Comparison of ENCODE assay signal across 8 cellular contexts in genomic region chr6:106334646-106335448, GRCh38. TPM values are rescaled to one million over a fixed set of nuclear protein-coding genes. Genes with fewer than 3 reads are reported as not detected.
DNase-seq lines count a peak whose midpoint lies in the region; ATAC-seq, FAIRE-seq and TF ChIP-seq lines count a peak whose summit lies in the region.

No MANE protein-coding gene starts in this region.

- 50% methylated on average over 5 of the region's 5 CpGs; no CpG with 5 or more reads in 1 of the 2 experiments for WGBS in H1 (ENCODE audit: extremely low coverage in 1 of 2, insufficient coverage in 1 of 2, insufficient read length in 1 of 2, insufficient replicate concordance in 2 of 2, low coverage in 1 of 2, low lambda C conversion rate in 2 of 2, missing lambda C conversion rate in 1 of 2), 2 experiments

- H4K8ac ChIP-seq in H1 (ENCODE audit: extremely low read depth, insufficient read depth, low read length), result no peak overlapping the region

- H2BK20ac ChIP-seq in H1 (ENCODE audit: low read length), result no peak overlapping the region

- peak; percentile 83 to 87 for TF ChIP-seq RAD21 in H1 (IDR thresholded peaks at IDR 0.05 in 1 of 2, conservative IDR thresholded peaks at IDR 0.05 in 1 of 2; ENCODE audit: low read depth in 2 of 2, low read length in 2 of 2)

- H2BK15ac ChIP-seq in H1 (ENCODE audit: low read length), result no peak overlapping the region

- H4K5ac ChIP-seq in H1 (ENCODE audit: insufficient read length, low read depth, low read length), result no peak overlapping the region

- H3K4me3 ChIP-seq in H7 (ENCODE audit: insufficient read depth, low read depth, low read length) (no peak overlapping the region), H1 (ENCODE audit: extremely low read depth in 1 of 4, insufficient read depth in 2 of 4, low read depth in 3 of 4, low read length in 4 of 4) (no peak overlapping the region), tibial artery (no peak overlapping the region)

- H3K23ac ChIP-seq in H1 (ENCODE audit: insufficient read length), result no peak overlapping the region

- intact Hi-C loops in tibial artery (cut with DNase I; ENCODE audit: low total_unique reads), result loop anchor here (10.0 kb wide), 1 partner anchor 230 kb away; no protein-coding TSS in a partner anchor

- no peak overlapping the region for H3K4me2 ChIP-seq in H1 (ENCODE audit: insufficient read depth in 1 of 2, low read depth in 2 of 2, low read length in 2 of 2)

- in situ Hi-C loops in Caki2 (cut with HindIII; ENCODE audit: low pct_unique_long_range_greater_than_20kb, low sequenced_read_pairs), result no loop called here

- H3K4ac ChIP-seq in H1 (replicated peaks; ENCODE audit: insufficient read length, low read depth, low read length), result no peak overlapping the region

- peak; percentile 37 to 68 (median 60) for TF ChIP-seq CTCF in H1 (IDR thresholded peaks at IDR 0.05; ENCODE audit: control extremely low read depth in 1 of 3, insufficient read depth in 1 of 3, low read depth in 1 of 3, low read length in 3 of 3)
- peak; percentile 37 to 58 for TF ChIP-seq CTCF in tibial artery (IDR thresholded peaks at IDR 0.05)

- TF ChIP-seq EP300 in H1 (IDR thresholded peaks at IDR 0.05; ENCODE audit: borderline replicate concordance in 1 of 2, low read depth in 2 of 2, low read length in 2 of 2), result no peak

- H3K27ac ChIP-seq in H1 (ENCODE audit: low read depth, low read length), result no peak overlapping the region
- no peak overlapping the region for H3K27ac ChIP-seq in tibial artery

- FAIRE-seq in H1 (lab: Jason Lieb, UNC), result peak; percentile 80

- H3K9me3 ChIP-seq in H1 (ENCODE audit: insufficient read depth in 2 of 2, low read depth in 1 of 2, low read length in 1 of 2), result no peaks in the 10 kb centered on the region; a peak in 1 of 4 replicates
- no peaks in the 10 kb centered on the region for H3K9me3 ChIP-seq in tibial artery

- DNase-seq in Caki2 (ENCODE audit: low read depth), result peak; percentile 41
- DNase-seq in H7, result peak; percentile 59
- DNase-seq in NCI-H460 (ENCODE audit: extremely low read depth, low read depth), result peak; percentile 34
- DNase-seq in activated CD4-positive, alpha-beta T cell treated with anti-CD3 and anti-CD28 coated beads, Interleukin-2, amount 50 U/mL, for 48 hours, result peak; percentile 41 to 48
- peak; percentile 23 to 52 for DNase-seq in H1 (ENCODE audit: low read depth in 1 of 2, low spot score in 2 of 2)
- DNase-seq in midbrain (lab: John Stamatoyannopoulos, UW), result peak; percentile 30
- no peak for DNase-seq in tibial artery

- no peak overlapping the region for H2BK5ac ChIP-seq in H1 (ENCODE audit: low read depth, low read length)

- no peak for TF ChIP-seq POLR2A in H1 (IDR thresholded peaks at IDR 0.05; ENCODE audit: control extremely low read depth in 1 of 2, low read depth in 2 of 2, low read length in 2 of 2)

- H2BK12ac ChIP-seq in H1 (ENCODE audit: low read depth, low read length), result no peak overlapping the region

- CTCF ChIA-PET in H1 (lab: Charles Lee; ENCODE audit: partially characterized antibody), result interaction anchor here (0.5 to 3.3 kb wide), 30 partner anchors 9 to 1863 kb away, joined by 3 to 22 read pairs (median 3); partner anchors contain the start of genes ATG5, CRYBG1 and MTRES1

- POLR2A ChIA-PET in H1 (lab: Charles Lee; ENCODE audit: partially characterized antibody), result interaction anchor here (1.2 kb wide), 2 partner anchors 9 to 232 kb away, joined by 3 to 7 read pairs; partner anchors contain the start of gene ATG5

- H3K36me3 ChIP-seq in H7 (replicated peaks; ENCODE audit: control insufficient read depth, insufficient read depth, low read length) (no peaks in the 10 kb centered on the region), H1 (ENCODE audit: control insufficient read depth in 2 of 4, insufficient read depth in 4 of 4, low read length in 3 of 4) (no peaks in the 10 kb centered on the region), tibial artery (no peaks in the 10 kb centered on the region)

- no peak overlapping the region for H3K18ac ChIP-seq in H1 (ENCODE audit: extremely low read depth, low read length)

- no peak overlapping the region for H3K14ac ChIP-seq in H1 (ENCODE audit: insufficient read length)

- H3K27me3 ChIP-seq in H7 (ENCODE audit: control insufficient read depth, insufficient read depth, low read length) (no peaks in the 10 kb centered on the region), H1 (replicated peaks in 1 of 4; ENCODE audit: control insufficient read depth in 3 of 4, extremely low read depth in 1 of 4, insufficient read depth in 3 of 4, low read length in 3 of 4) (no peaks in the 10 kb centered on the region), tibial artery (peaks cover 0 to 1% of the 10 kb centered on the region in 2 donors)

- no peaks in the 10 kb centered on the region for H3K23me2 ChIP-seq in H1 (ENCODE audit: low read depth, low read length)

- H3K9ac ChIP-seq in H1 (replicated peaks in 1 of 4; ENCODE audit: extremely low read depth in 1 of 4, low read depth in 3 of 4, low read length in 3 of 4), result no peak overlapping the region

- no peak overlapping the region for H3K56ac ChIP-seq in H1 (replicated peaks; ENCODE audit: insufficient read length, low read depth, low read length)

- no peak overlapping the region for H2AFZ ChIP-seq in H1 (ENCODE audit: low read length)

- H3K79me2 ChIP-seq in H1 (ENCODE audit: control insufficient read depth in 1 of 2, insufficient read depth in 2 of 2, low read length in 2 of 2), result no peaks in the 10 kb centered on the region

- H2BK120ac ChIP-seq in H1 (replicated peaks; ENCODE audit: low read depth, low read length), result no peak overlapping the region

- no peak overlapping the region for H4K91ac ChIP-seq in H1 (replicated peaks; ENCODE audit: insufficient read length, low read length)

- H3K4me1 ChIP-seq in H1 (replicated peaks in 1 of 4; ENCODE audit: control insufficient read depth in 3 of 4, insufficient read depth in 4 of 4, low read length in 3 of 4) (no peaks in the 10 kb centered on the region), tibial artery (no peaks in the 10 kb centered on the region)

- no peak for ATAC-seq in HG03432 (IDR thresholded peaks at IDR 0.05; ENCODE audit: unreplicated experiment)

- H4K20me1 ChIP-seq in H1 (replicated peaks in 1 of 2; ENCODE audit: control insufficient read depth in 1 of 2, insufficient read depth in 2 of 2, low read length in 2 of 2), result no peaks in the 10 kb centered on the region

- H2AK5ac ChIP-seq in H1 (ENCODE audit: low read depth, low read length), result no peak overlapping the region

- no peaks in the 10 kb centered on the region for H3K79me1 ChIP-seq in H1 (ENCODE audit: low read depth, low read length)

TF ChIP-seq in H1, 55 proteins besides CTCF, POLR2A, EP300 and RAD21 (continues in another document):
- no peak for TF ChIP-seq YY1 (IDR thresholded peaks at IDR 0.05; ENCODE audit: low read depth, low read length)
- TF ChIP-seq KDM5A (IDR thresholded peaks at IDR 0.05; ENCODE audit: low read length), result no peak
- no peak for TF ChIP-seq CBX5 (IDR thresholded peaks at IDR 0.05; ENCODE audit: low read depth, low read length)
- TF ChIP-seq RBBP5 (IDR thresholded peaks at IDR 0.05; ENCODE audit: borderline replicate concordance, low read depth, low read length), result no peak
- no peak for TF ChIP-seq PHF8 (conservative IDR thresholded peaks at IDR 0.05; ENCODE audit: low read depth, low read length)
- TF ChIP-seq BCL11A (IDR thresholded peaks at IDR 0.05; ENCODE audit: low read depth in 2 of 2, low read length in 2 of 2), result no peak
- no peak for TF ChIP-seq TAF7 (optimal IDR thresholded peaks at IDR 0.05; ENCODE audit: borderline replicate concordance, low read depth, low read length)
- TF ChIP-seq BACH1 (IDR thresholded peaks at IDR 0.05; ENCODE audit: low read length), result no peak
- no peak for TF ChIP-seq SAP30 (IDR thresholded peaks at IDR 0.05; ENCODE audit: insufficient read depth, insufficient replicate concordance, low read length)
- TF ChIP-seq JUN (IDR thresholded peaks at IDR 0.05; ENCODE audit: low read depth, low read length), result no peak
- no peak for TF ChIP-seq SIN3A (conservative IDR thresholded peaks at IDR 0.05 in 1 of 2, IDR thresholded peaks at IDR 0.05 in 1 of 2; ENCODE audit: low read depth in 1 of 2, low read length in 2 of 2)

RNA-seq across cellular contexts. Expression of gene ATG5, which starts 9.3 kb away (rescaled TPM):
- total RNA-seq in Caki2 (2014; rRNA removed; shearing (Covaris generic); ENCODE audit: low replicate concordance), result 40.7 and 41.2 TPM in 2 replicates
- total RNA-seq in H7 (2014; rRNA removed; shearing (Covaris generic)), result 37.5 and 47.3 TPM in 2 replicates
- total RNA-seq in NCI-H460 (2014; rRNA removed; shearing (Covaris generic)), result 37.3 and 38.9 TPM in 2 replicates
- polyA plus RNA-seq in NCI-H460 (2014; cell fraction: nucleus; rRNA removed), result 19.6 and 31.8 TPM in 2 replicates
- total RNA-seq in H1 (2021; fragmentation: NEBNext Ultra II Directional; extraction: Animal tissue kit (Norgen Biotek cat#: 25700)), result 39.0 and 39.8 TPM in 2 replicates
- polyA plus RNA-seq in H1 (2011; rRNA removed), result 10.2 and 18.2 TPM in 2 replicates
- polyA plus RNA-seq in H1 (2011; cell fraction: cytosol; rRNA removed), result 22.2 TPM
- polyA plus RNA-seq in H1 (2011; cell fraction: nucleus; rRNA removed), result 10.6 TPM
- polyA plus RNA-seq in H1 (2012, experiment 1 of 2), result 22.3 to 44.3 TPM (median 25.3 TPM) in 4 replicates
- 2.0 TPM for polyA plus RNA-seq in H1 (2012, experiment 2 of 2)
- polyA plus RNA-seq in H1 (2013, experiment 1 of 2), result 19.6 TPM
- polyA plus RNA-seq in H1 (2013, experiment 2 of 2), result 19.0 TPM
- polyA minus RNA-seq in H1 (2011; rRNA and poly(A)+ RNA removed), result 17.5 and 23.9 TPM in 2 replicates
- polyA minus RNA-seq in H1 (2011; cell fraction: cytosol; rRNA and poly(A)+ RNA removed), result 17.6 TPM
- polyA minus RNA-seq in H1 (2011; cell fraction: nucleus; rRNA and poly(A)+ RNA removed), result 39.7 TPM

RNA-seq across cellular contexts. Expression of gene CRYBG1, which starts 25.7 kb away (rescaled TPM):
- total RNA-seq in Caki2 (2014; rRNA removed; shearing (Covaris generic); ENCODE audit: low replicate concordance), result 15.2 and 16.0 TPM in 2 replicates
- 0.66 and 1.3 TPM in 2 replicates for total RNA-seq in H7 (2014; rRNA removed; shearing (Covaris generic))
- 5.1 and 5.5 TPM in 2 replicates for total RNA-seq in NCI-H460 (2014; rRNA removed; shearing (Covaris generic))
- 1.0 and 1.1 TPM in 2 replicates for polyA plus RNA-seq in NCI-H460 (2014; cell fraction: nucleus; rRNA removed)
- 11.6 and 11.9 TPM in 2 replicates for total RNA-seq in H1 (2021; fragmentation: NEBNext Ultra II Directional; extraction: Animal tissue kit (Norgen Biotek cat#: 25700))
- polyA plus RNA-seq in H1 (2011; rRNA removed), result 1.6 and 2.2 TPM in 2 replicates
- 2.5 TPM for polyA plus RNA-seq in H1 (2011; cell fraction: cytosol; rRNA removed)
- 4.0 TPM for polyA plus RNA-seq in H1 (2011; cell fraction: nucleus; rRNA removed)
- polyA plus RNA-seq in H1 (2012, experiment 1 of 2), result 4.9 to 6.5 TPM (median 5.3 TPM) in 4 replicates
- 0.38 TPM for polyA plus RNA-seq in H1 (2012, experiment 2 of 2)
- polyA plus RNA-seq in H1 (2013, experiment 1 of 2), result 11.1 TPM
- 10.9 TPM for polyA plus RNA-seq in H1 (2013, experiment 2 of 2)
- polyA minus RNA-seq in H1 (2011; rRNA and poly(A)+ RNA removed), result 8.1 and 8.9 TPM in 2 replicates
- polyA minus RNA-seq in H1 (2011; cell fraction: cytosol; rRNA and poly(A)+ RNA removed), result 6.7 TPM
- polyA minus RNA-seq in H1 (2011; cell fraction: nucleus; rRNA and poly(A)+ RNA removed), result 8.6 TPM

Comparison
In these comparisons a context has a peak if more than half of its experiments do, and no peak if none do; other contexts are left out.
1. DNase-seq: peak in Caki2 (single experiment), H7 (single experiment), NCI-H460 (single experiment), activated CD4-positive, alpha-beta T cell treated with anti-CD3 and anti-CD28 coated beads, Interleukin-2, amount 50 U/mL, for 48 hours (2 of 2), H1 (2 of 2) and midbrain (single experiment); none in tibial artery (0 of 2).